8 cellular contexts compared by ENCODE assay signal in genomic region chr2:205682239-205683021, GRCh38. TPM values are rescaled to one million over a fixed set of nuclear protein-coding genes. Genes with fewer than 3 reads are reported as not detected.
A peak's percentile ranks its signal among the peaks of the same experiment; 100 is the strongest.
DNase-seq lines count a peak whose midpoint lies in the region; ATAC-seq and TF ChIP-seq lines count a peak whose summit lies in the region.

A gene with protein sequence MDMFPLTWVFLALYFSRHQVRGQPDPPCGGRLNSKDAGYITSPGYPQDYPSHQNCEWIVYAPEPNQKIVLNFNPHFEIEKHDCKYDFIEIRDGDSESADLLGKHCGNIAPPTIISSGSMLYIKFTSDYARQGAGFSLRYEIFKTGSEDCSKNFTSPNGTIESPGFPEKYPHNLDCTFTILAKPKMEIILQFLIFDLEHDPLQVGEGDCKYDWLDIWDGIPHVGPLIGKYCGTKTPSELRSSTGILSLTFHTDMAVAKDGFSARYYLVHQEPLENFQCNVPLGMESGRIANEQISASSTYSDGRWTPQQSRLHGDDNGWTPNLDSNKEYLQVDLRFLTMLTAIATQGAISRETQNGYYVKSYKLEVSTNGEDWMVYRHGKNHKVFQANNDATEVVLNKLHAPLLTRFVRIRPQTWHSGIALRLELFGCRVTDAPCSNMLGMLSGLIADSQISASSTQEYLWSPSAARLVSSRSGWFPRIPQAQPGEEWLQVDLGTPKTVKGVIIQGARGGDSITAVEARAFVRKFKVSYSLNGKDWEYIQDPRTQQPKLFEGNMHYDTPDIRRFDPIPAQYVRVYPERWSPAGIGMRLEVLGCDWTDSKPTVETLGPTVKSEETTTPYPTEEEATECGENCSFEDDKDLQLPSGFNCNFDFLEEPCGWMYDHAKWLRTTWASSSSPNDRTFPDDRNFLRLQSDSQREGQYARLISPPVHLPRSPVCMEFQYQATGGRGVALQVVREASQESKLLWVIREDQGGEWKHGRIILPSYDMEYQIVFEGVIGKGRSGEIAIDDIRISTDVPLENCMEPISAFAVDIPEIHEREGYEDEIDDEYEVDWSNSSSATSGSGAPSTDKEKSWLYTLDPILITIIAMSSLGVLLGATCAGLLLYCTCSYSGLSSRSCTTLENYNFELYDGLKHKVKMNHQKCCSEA (plus strand): TSS chr2:205682501. CDS start chr2:205683291, 790 bp downstream.

- H3K4me3 ChIP-seq in astrocyte of the cerebellum (ENCODE audit: low read depth, low read length): peak within 1 kb of the TSS; percentile 83

- TF ChIP-seq CTCF in GM10266 (IDR thresholded peaks at IDR 0.05; ENCODE audit: control insufficient read depth, insufficient read depth, low read depth, missing control alignments) (no peak), astrocyte of the cerebellum (IDR thresholded peaks at IDR 0.05; ENCODE audit: low read depth, low read length, missing control alignments) (no peak)

- intact Hi-C loops in left ventricle myocardium superior (cut with micrococcal nuclease) (no loop called here), posterior cingulate gyrus (cut with DNase I) (loop anchor here (5.0 kb wide), 1 partner anchor 40 kb away; no protein-coding TSS in a partner anchor)

- ATAC-seq in HG02610 (IDR thresholded peaks at IDR 0.05; ENCODE audit: unreplicated experiment) (peak; percentile 77), left ventricle myocardium superior (peak; percentile 92)

- in situ Hi-C loops in astrocyte of the cerebellum (cut with HindIII; ENCODE audit: low sequenced_read_pairs): no loop called here

- DNase-seq in GM10266 (ENCODE audit: extremely low spot score): peak; percentile 68
- peak; percentile 77 for DNase-seq in NCI-H1092 treated with DMSO at 0.1 percent for 48 hours (lab: John Stamatoyannopoulos, UW)
- peak; percentile 88 for DNase-seq in SW480 (ENCODE audit: low spot score)
- DNase-seq in astrocyte of the cerebellum (ENCODE audit: low read depth): no peak
- DNase-seq in left ventricle myocardium superior: peak; percentile 87
- peak; percentile 49 to 95 (median 69) for DNase-seq in posterior cingulate gyrus
- DNase-seq in HT-29 (ENCODE audit: low spot score): no peak

RNA-seq across cellular contexts. Expression of the gene that starts here (rescaled TPM):
- 9.7 TPM for total RNA-seq in left ventricle myocardium superior
- total RNA-seq in HT-29 (2014; rRNA removed; shearing (Covaris generic)): 1.1 and 1.2 TPM in 2 replicates

Comparison
In these comparisons a context has a peak if more than half of its experiments do, and no peak if none do; other contexts are left out.
1. DNase-seq: peak in GM10266 (single experiment), NCI-H1092 treated with DMSO at 0.1 percent for 48 hours (single experiment), SW480 (single experiment), left ventricle myocardium superior (single experiment) and posterior cingulate gyrus (10 of 10); none in astrocyte of the cerebellum (single experiment) and HT-29 (single experiment).